In the genomic region with DNA sequence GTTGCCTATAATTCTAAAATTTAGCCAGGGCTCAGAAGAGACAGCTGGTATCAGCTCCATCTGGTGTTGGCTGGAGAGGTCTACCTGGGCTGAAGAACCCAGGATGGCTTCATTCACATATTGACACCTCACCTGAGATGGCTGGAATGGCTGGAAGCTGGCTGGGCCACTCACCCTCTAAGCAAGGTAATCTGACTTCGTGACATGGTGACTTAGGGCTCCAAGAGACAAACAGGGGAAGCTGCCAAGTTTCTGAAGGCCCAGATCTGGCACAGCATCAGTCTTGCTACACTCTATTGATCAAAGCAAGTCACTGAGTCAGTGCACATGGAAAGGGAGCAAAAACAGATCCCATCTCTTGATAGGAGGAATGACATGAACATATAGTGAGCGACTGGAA, we compare ENCODE assay signal across 14 cellular contexts.
DNase-seq lines count a peak whose midpoint lies in the region; ATAC-seq and TF ChIP-seq lines count a peak whose summit lies in the region.
"Had no signal": no experiment of that assay in that cellular context is flagged by ENCODE, and none has a peak within 500 bp of the region (broad histone marks: within the 10 kb centered on the region; RNA-seq: fewer than 3 reads in every experiment).

No MANE protein-coding gene starts in this region.

- CTCF ChIA-PET in activated CD8-positive, alpha-beta T cell treated with anti-CD3 and anti-CD28 coated beads for 36 hours (lab: Charles Lee): interaction anchor here (1.1 to 1.3 kb wide), 2 partner anchors 14 to 104 kb away, joined by 3 to 4 read pairs; no protein-coding TSS in a partner anchor

- H3K36me3 Mint-ChIP-seq in endodermal cell (ENCODE audit: low read depth) (no peaks in the 10 kb centered on the region), mesothelial cell of epicardium (peaks cover 2% of the 10 kb centered on the region)
- no peaks in the 10 kb centered on the region for H3K36me3 Mint-ChIP-seq in activated CD8-positive, alpha-beta T cell treated with anti-CD3 and anti-CD28 coated beads for 36 hours (ENCODE audit: low read depth)

- no peak overlapping the region for H3K9ac ChIP-seq in endodermal cell (ENCODE audit: extremely low read depth, low read length, poor library complexity, severe bottlenecking)

- H3K9me3 ChIP-seq in endodermal cell (ENCODE audit: control insufficient read depth, low read length): no peaks in the 10 kb centered on the region

- ATAC-seq in left ventricle myocardium superior (peak; percentile 25), Right ventricle myocardium superior (ENCODE audit: poor library complexity) (no peak)
- no peak for ATAC-seq in activated CD8-positive, alpha-beta T cell treated with anti-CD3 and anti-CD28 coated beads for 36 hours

- POLR2A ChIA-PET in activated CD8-positive, alpha-beta T cell treated with anti-CD3 and anti-CD28 coated beads for 36 hours (lab: Charles Lee): no interaction called here

- H3K27ac Mint-ChIP-seq in endodermal cell (no peak overlapping the region), mesothelial cell of epicardium (peak overlapping the region; percentile 89)
- no peak overlapping the region for H3K27ac Mint-ChIP-seq in activated CD8-positive, alpha-beta T cell treated with anti-CD3 and anti-CD28 coated beads for 36 hours

- 88 to 100% methylated on average over 2 of the region's 2 CpGs for WGBS in endodermal cell (ENCODE audit: insufficient coverage in 1 of 2, insufficient read length in 1 of 2), 2 experiments

- peaks cover 5% of the 10 kb centered on the region for H3K4me1 ChIP-seq in endodermal cell (ENCODE audit: control insufficient read depth, insufficient read depth, low read length)

- H3K4me3 ChIP-seq in endodermal cell (ENCODE audit: low read length): no peak overlapping the region

- no peak overlapping the region for H3K27ac ChIP-seq in endodermal cell (ENCODE audit: low read depth, low read length)

- no peak for DNase-seq in left ventricle myocardium superior
- DNase-seq in Right ventricle myocardium superior: no peak
- peak; percentile 60 for DNase-seq in endodermal cell
- DNase-seq in mesothelial cell of epicardium (ENCODE audit: low spot score in 2 of 2, unreplicated experiment in 2 of 2): no peak
- no peak for DNase-seq in foreskin melanocyte
- DNase-seq in activated CD8-positive, alpha-beta T cell treated with anti-CD3 and anti-CD28 coated beads for 36 hours: no peak
- no peak for DNase-seq in DMS 273 (lab: John Stamatoyannopoulos, UW; ENCODE audit: unreplicated experiment)
- DNase-seq: C1 segment of cervical spinal cord, Kasumi-1, MM.1S, NCI-H1105, NCI-H1694, NCI-H345, NCI-H69 had no signal

- H3K27me3 Mint-ChIP-seq in endodermal cell (ENCODE audit: insufficient read depth) (peaks cover 17% of the 10 kb centered on the region), mesothelial cell of epicardium (ENCODE audit: low read depth) (no peaks in the 10 kb centered on the region)
- H3K27me3 Mint-ChIP-seq in activated CD8-positive, alpha-beta T cell treated with anti-CD3 and anti-CD28 coated beads for 36 hours: peaks cover 25% of the 10 kb centered on the region

- peaks cover 1% of the 10 kb centered on the region for H3K27me3 ChIP-seq in endodermal cell (ENCODE audit: control insufficient read depth, insufficient read depth, low read length, poor library complexity, severe bottlenecking)

- intact Hi-C loops in left ventricle myocardium superior (cut with micrococcal nuclease): no loop called here
- intact Hi-C loops in Right ventricle myocardium superior (cut with DNase I): no loop called here
- intact Hi-C loops in activated CD8-positive, alpha-beta T cell treated with anti-CD3 and anti-CD28 coated beads for 36 hours (cut with micrococcal nuclease): no loop called here

- H3K36me3 ChIP-seq in endodermal cell (ENCODE audit: control insufficient read depth, insufficient read depth, low read length): no peaks in the 10 kb centered on the region

- H3K4me3 Mint-ChIP-seq in endodermal cell (no peak overlapping the region), mesothelial cell of epicardium (no peak overlapping the region)
- no peak overlapping the region for H3K4me3 Mint-ChIP-seq in activated CD8-positive, alpha-beta T cell treated with anti-CD3 and anti-CD28 coated beads for 36 hours

- peak; percentile 10 for TF ChIP-seq CTCF in endodermal cell (conservative IDR thresholded peaks at IDR 0.05)
- TF ChIP-seq CTCF in mesothelial cell of epicardium (IDR thresholded peaks at IDR 0.05; ENCODE audit: unreplicated experiment): no peak
- TF ChIP-seq CTCF in activated CD8-positive, alpha-beta T cell treated with anti-CD3 and anti-CD28 coated beads for 36 hours (IDR thresholded peaks at IDR 0.05): no peak

- H3K9me3 Mint-ChIP-seq in endodermal cell (no peaks in the 10 kb centered on the region), mesothelial cell of epicardium (peaks cover 4% of the 10 kb centered on the region)
- H3K9me3 Mint-ChIP-seq in activated CD8-positive, alpha-beta T cell treated with anti-CD3 and anti-CD28 coated beads for 36 hours: no peaks in the 10 kb centered on the region

- peaks cover 14% of the 10 kb centered on the region for H3K4me1 Mint-ChIP-seq in endodermal cell
- H3K4me1 Mint-ChIP-seq in mesothelial cell of epicardium: peaks cover 55% of the 10 kb centered on the region
- H3K4me1 Mint-ChIP-seq in activated CD8-positive, alpha-beta T cell treated with anti-CD3 and anti-CD28 coated beads for 36 hours (ENCODE audit: low read depth): no peaks in the 10 kb centered on the region
